8 cellular contexts compared by ENCODE assay signal in genomic region chr1:227317541-227318002, GRCh38. TPM values are rescaled to one million over a fixed set of nuclear protein-coding genes. Genes with fewer than 3 reads are reported as not detected.
DNase-seq lines count a peak whose midpoint lies in the region; ATAC-seq and TF ChIP-seq lines count a peak whose summit lies in the region.

No MANE protein-coding gene starts in this region.

- peaks cover 52% of the 10 kb centered on the region for H3K27me3 Mint-ChIP-seq in CD8-positive, alpha-beta T cell (ENCODE audit: low read depth)

- H3K4me3 Mint-ChIP-seq in CD8-positive, alpha-beta T cell: peak overlapping the region; percentile 75

- H3K27ac ChIP-seq in CD8-positive, alpha-beta T cell (ENCODE audit: low read depth, low read length): no peak overlapping the region
- H3K27ac ChIP-seq in Panc1 (ENCODE audit: low read length) (peak overlapping the region; percentile 90), caudate nucleus (ENCODE audit: low read depth, low read length) (peak overlapping the region; percentile 98), skeletal muscle tissue (ENCODE audit: low read depth, low read length) (peak overlapping the region; percentile 82)

- no peaks in the 10 kb centered on the region for H3K36me3 ChIP-seq in CD8-positive, alpha-beta T cell (ENCODE audit: insufficient read depth, low read length)
- no peaks in the 10 kb centered on the region for H3K36me3 ChIP-seq in Panc1 (ENCODE audit: control insufficient read depth, insufficient read depth, low read length)
- H3K36me3 ChIP-seq in skeletal muscle tissue (ENCODE audit: control insufficient read depth in 3 of 3, insufficient read depth in 3 of 3, low read length in 3 of 3): no peaks in the 10 kb centered on the region

- DNase-seq in CD8-positive, alpha-beta T cell: no peak
- DNase-seq in Panc1 (ENCODE audit: low read depth, low spot score) (no peak), caudate nucleus (lab: John Stamatoyannopoulos, UW) (peak in 47 of 61 donors; percentile 10 to 81 (median 56)), islet precursor cell (peak; percentile 82)

- no TSS peak for BruUV-seq in Panc1 (replicated peaks; lab: Mats Ljungman, UMichigan)

- H3K27me3 ChIP-seq in CD8-positive, alpha-beta T cell (ENCODE audit: insufficient read depth, low read length): peaks cover 32% of the 10 kb centered on the region
- H3K27me3 ChIP-seq in Panc1 (ENCODE audit: control insufficient read depth, insufficient read depth, low read length) (no peaks in the 10 kb centered on the region), skeletal muscle tissue (ENCODE audit: control insufficient read depth in 3 of 3, insufficient read depth in 3 of 3, low read length in 3 of 3) (no peaks in the 10 kb centered on the region)

- H3K27ac Mint-ChIP-seq in CD8-positive, alpha-beta T cell: no peak overlapping the region

- H3K4me1 Mint-ChIP-seq in CD8-positive, alpha-beta T cell (ENCODE audit: low read depth): peaks cover 7% of the 10 kb centered on the region

- no peaks in the 10 kb centered on the region for H3K36me3 Mint-ChIP-seq in CD8-positive, alpha-beta T cell

- no peak for ATAC-seq in CD8-positive, alpha-beta T cell
- peak; percentile 8 for ATAC-seq in HG02981 (IDR thresholded peaks at IDR 0.05; ENCODE audit: unreplicated experiment)
- peak; percentile 23; the same call in 1 of the 2 replicates for ATAC-seq in Panc1
- no peak for ATAC-seq in GM21619 (IDR thresholded peaks at IDR 0.05; ENCODE audit: unreplicated experiment)
- ATAC-seq in GM19397 (IDR thresholded peaks at IDR 0.05; ENCODE audit: unreplicated experiment): no peak

- in situ Hi-C loops in Panc1 (cut with HindIII; ENCODE audit: low pct_unique_long_range_greater_than_20kb, low sequenced_read_pairs): no loop called here

- peaks cover 9% of the 10 kb centered on the region for H3K4me1 ChIP-seq in CD8-positive, alpha-beta T cell (ENCODE audit: insufficient read depth, low read length)
- peaks cover 12% of the 10 kb centered on the region for H3K4me1 ChIP-seq in Panc1 (ENCODE audit: control insufficient read depth, insufficient read depth, low read length)
- peaks cover 3 to 5% (median 4%) of the 10 kb centered on the region in 3 donors for H3K4me1 ChIP-seq in skeletal muscle tissue (ENCODE audit: control insufficient read depth in 3 of 3, insufficient read depth in 3 of 3, low read length in 3 of 3)

- CTCF ChIA-PET in CD8-positive, alpha-beta T cell (lab: Charles Lee): no interaction called here
- CTCF ChIA-PET in Panc1 (lab: Charles Lee): no interaction called here

- peak overlapping the region; percentile 55 for H3K4me3 ChIP-seq in CD8-positive, alpha-beta T cell (ENCODE audit: low read depth, low read length)
- H3K4me3 ChIP-seq in Panc1 (ENCODE audit: low read depth in 2 of 2, low read length in 2 of 2) (peak overlapping the region; percentile 92 to 97), skeletal muscle tissue (ENCODE audit: low read length in 3 of 3) (peak overlapping the region; percentile 71 to 94 (median 91))

- peaks cover 3% of the 10 kb centered on the region for H3K9me3 ChIP-seq in CD8-positive, alpha-beta T cell (ENCODE audit: low read length)
- H3K9me3 ChIP-seq in Panc1 (ENCODE audit: control insufficient read depth, insufficient read depth, low read depth, low read length): no peaks in the 10 kb centered on the region
- H3K9me3 ChIP-seq in skeletal muscle tissue (ENCODE audit: control insufficient read depth in 3 of 3, low read length in 3 of 3): no peaks in the 10 kb centered on the region

- POLR2A ChIA-PET in CD8-positive, alpha-beta T cell (lab: Charles Lee): no interaction called here
- POLR2A ChIA-PET in Panc1 (lab: Charles Lee): no interaction called here

- no peak for TF ChIP-seq CTCF in CD8-positive, alpha-beta T cell (IDR thresholded peaks at IDR 0.05)
- no peak; the same call in 1 of the 2 replicates for TF ChIP-seq CTCF in Panc1 (IDR thresholded peaks at IDR 0.05)

- H3K9me3 Mint-ChIP-seq in CD8-positive, alpha-beta T cell: no peaks in the 10 kb centered on the region

- peak overlapping the region; percentile 85 to 92 (median 87) for H3K9ac ChIP-seq in skeletal muscle tissue (ENCODE audit: low read depth in 1 of 3, low read length in 3 of 3)

- intact Hi-C loops in CD8-positive, alpha-beta T cell (cut with DNase I, micrococcal nuclease): no loop called here
- intact Hi-C loops in Panc1 (cut with micrococcal nuclease; ENCODE audit: unreplicated experiment): loop anchor here (5.0 kb wide), 2 partner anchors 80 to 120 kb away; no protein-coding TSS in a partner anchor

RNA-seq across cellular contexts. Expression of gene CDC42BPA, which starts 0.7 kb away (rescaled TPM):
- under 1 TPM; 0.08 to 0.28 TPM for total RNA-seq in CD8-positive, alpha-beta T cell
- total RNA-seq in Panc1 (2021; ENCODE audit: unreplicated experiment) (32.8 TPM), skeletal muscle tissue (44.4 TPM)
- polyA plus RNA-seq in Panc1 (2012; ENCODE audit: insufficient read length): 14.1 TPM

Comparison
In these comparisons a context has a peak if more than half of its experiments do, and no peak if none do; other contexts are left out.
1. ATAC-seq: peak in HG02981 (single experiment) and Panc1 (single experiment); none in CD8-positive, alpha-beta T cell (single experiment), GM21619 (single experiment) and GM19397 (single experiment).
2. DNase-seq: peak in caudate nucleus (47 of 61) and islet precursor cell (single experiment); none in CD8-positive, alpha-beta T cell (0 of 7) and Panc1 (single experiment).
3. RNA of gene CDC42BPA, which starts 0.7 kb away (total RNA-seq): 44.4 TPM in skeletal muscle tissue (single experiment) and 32.8 TPM in Panc1 (single experiment); 0.08 to 0.28 TPM in CD8-positive, alpha-beta T cell; every median in the first group is over 10 times any median in the second.
4. Peak in every context shown above with its lines, with median percentiles within 50 percentile points of each other: H3K4me3 ChIP-seq.